Comparison of ENCODE assay signal across 8 cellular contexts in the genomic region with DNA sequence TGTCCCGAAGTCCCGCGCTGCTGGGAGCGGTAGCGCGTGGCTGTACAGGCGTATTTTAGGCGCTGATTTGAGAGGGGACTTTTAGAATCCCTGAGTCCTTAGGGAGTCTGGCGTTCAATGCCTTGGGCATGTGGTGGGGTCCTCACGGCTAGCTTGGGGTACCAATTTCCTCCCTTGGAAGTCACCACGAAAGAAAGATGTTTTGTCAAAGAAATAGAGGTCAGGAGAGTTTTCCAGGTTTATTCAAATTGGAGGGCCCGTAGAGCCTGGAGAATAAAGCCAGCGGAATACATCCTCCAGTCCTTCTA.
DNase-seq lines count a peak whose midpoint lies in the region; ATAC-seq and TF ChIP-seq lines count a peak whose summit lies in the region.

No MANE protein-coding gene starts in this region.

- H3K4me1 ChIP-seq in right cardiac atrium (ENCODE audit: control insufficient read depth, insufficient read depth, low read length): no peaks in the 10 kb centered on the region

- H3K4me1 Mint-ChIP-seq in stimulated activated memory B cell treated with anti-CD40 and anti-IgM and Interleukin-4, amounts not matched to agents 10 μg/mL and 1 μg/mL and 100 μg/mL, for 72 hours: peaks cover 15% of the 10 kb centered on the region

- no peaks in the 10 kb centered on the region for H3K27me3 Mint-ChIP-seq in stimulated activated memory B cell treated with anti-CD40 and anti-IgM and Interleukin-4, amounts not matched to agents 10 μg/mL and 1 μg/mL and 100 μg/mL, for 72 hours

- intact Hi-C loops in right cardiac atrium (cut with DNase I): loop anchor here in 1 of 4 donors (5.0 kb wide), 1 partner anchor 65 kb away; the partner anchor contains the start of genes KLHL28 and TOGARAM1

- H3K9me3 Mint-ChIP-seq in stimulated activated memory B cell treated with anti-CD40 and anti-IgM and Interleukin-4, amounts not matched to agents 10 μg/mL and 1 μg/mL and 100 μg/mL, for 72 hours: no peaks in the 10 kb centered on the region

- H3K27me3 ChIP-seq in WERI-Rb-1 (ENCODE audit: insufficient read depth, low read depth, severe bottlenecking): no peaks in the 10 kb centered on the region
- no peaks in the 10 kb centered on the region for H3K27me3 ChIP-seq in right cardiac atrium (ENCODE audit: control insufficient read depth, insufficient read depth)

- H3K4me3 Mint-ChIP-seq in stimulated activated memory B cell treated with anti-CD40 and anti-IgM and Interleukin-4, amounts not matched to agents 10 μg/mL and 1 μg/mL and 100 μg/mL, for 72 hours: peak overlapping the region; percentile 95

- H3K27ac ChIP-seq in WERI-Rb-1 (peak overlapping the region; percentile 84), right cardiac atrium (ENCODE audit: low read length) (peak overlapping the region; percentile 100)

- WGBS in right cardiac atrium: 4% methylated on average over 13 of the region's 13 CpGs

- H3K36me3 ChIP-seq in WERI-Rb-1: no peaks in the 10 kb centered on the region; the same call in 1 of the 2 replicates

- no peak for ATAC-seq in right cardiac atrium
- ATAC-seq in stimulated activated memory B cell treated with anti-CD40 and anti-IgM and Interleukin-4, amounts not matched to agents 10 μg/mL and 1 μg/mL and 100 μg/mL, for 72 hours: no peak

- H3K9me3 ChIP-seq in WERI-Rb-1 (ENCODE audit: severe bottlenecking): peaks cover 6% of the 10 kb centered on the region
- H3K9me3 ChIP-seq in right cardiac atrium (ENCODE audit: control insufficient read depth, low read length): no peaks in the 10 kb centered on the region

- TF ChIP-seq CTCF in WERI-Rb-1 (IDR thresholded peaks at IDR 0.05; ENCODE audit: low read depth, low read length): no peak

- H3K27ac Mint-ChIP-seq in stimulated activated memory B cell treated with anti-CD40 and anti-IgM and Interleukin-4, amounts not matched to agents 10 μg/mL and 1 μg/mL and 100 μg/mL, for 72 hours: peak overlapping the region; percentile 90

- H3K4me3 ChIP-seq in WERI-Rb-1 (ENCODE audit: low read depth, low read length) (peak overlapping the region; percentile 54), right cardiac atrium (ENCODE audit: low read length) (peak overlapping the region; percentile 95)

- no peaks in the 10 kb centered on the region for H3K36me3 Mint-ChIP-seq in stimulated activated memory B cell treated with anti-CD40 and anti-IgM and Interleukin-4, amounts not matched to agents 10 μg/mL and 1 μg/mL and 100 μg/mL, for 72 hours

- DNase-seq in NCI-H2107 treated with DMSO at 0.1 percent for 48 hours (lab: John Stamatoyannopoulos, UW; ENCODE audit: unreplicated experiment) (peak; percentile 46), NCI-H2107 (lab: John Stamatoyannopoulos, UW) (no peak), WERI-Rb-1 (no peak), right cardiac atrium (no peak), GM03348 (ENCODE audit: low spot score) (no peak), NCI-H526 (lab: John Stamatoyannopoulos, UW) (no peak)
- DNase-seq in stimulated activated CD4-positive, alpha-beta T cell treated with anti-CD3 and anti-CD28 coated beads, Interleukin-15, amount 100 ng/mL, for 24 hours: no peak
